ENCODE assay signal across 1 cellular context in the genomic region with DNA sequence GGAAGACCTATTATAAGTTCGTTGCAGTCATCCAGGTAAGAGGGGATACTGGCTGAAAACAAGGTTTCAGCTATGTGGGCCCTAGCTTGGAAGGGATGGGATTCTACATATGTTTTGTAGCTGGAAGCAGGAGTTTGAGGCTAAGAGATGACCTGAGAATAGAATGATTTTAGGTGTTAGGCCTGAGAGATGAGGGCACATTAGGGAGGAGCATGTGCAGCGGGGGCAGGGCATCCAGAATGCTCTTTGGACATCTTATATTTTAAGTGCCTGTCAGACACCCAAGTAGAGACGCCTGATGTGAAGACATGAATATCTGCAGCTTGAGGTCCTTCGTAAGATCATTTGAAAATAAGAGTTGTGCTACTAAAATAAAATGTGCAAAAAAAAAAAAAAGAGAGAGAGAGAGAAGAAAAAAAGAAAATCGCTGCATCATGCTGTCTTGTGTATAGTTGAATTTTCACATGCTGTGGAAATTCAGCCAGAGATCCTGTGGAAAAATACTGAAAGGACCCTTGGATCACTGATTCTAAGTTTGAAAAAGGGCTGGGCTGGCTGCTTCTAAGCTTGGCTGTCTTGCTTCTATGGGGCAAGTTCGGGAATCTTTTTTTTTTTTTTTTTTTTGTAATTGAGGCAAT.
TF ChIP-seq lines count a peak whose summit lies in the region.

No MANE protein-coding gene starts in this region.

TF ChIP-seq in GM23338, 12 proteins besides CTCF, POLR2A, EP300 and RAD21:
- TF ChIP-seq, protein P1, sequence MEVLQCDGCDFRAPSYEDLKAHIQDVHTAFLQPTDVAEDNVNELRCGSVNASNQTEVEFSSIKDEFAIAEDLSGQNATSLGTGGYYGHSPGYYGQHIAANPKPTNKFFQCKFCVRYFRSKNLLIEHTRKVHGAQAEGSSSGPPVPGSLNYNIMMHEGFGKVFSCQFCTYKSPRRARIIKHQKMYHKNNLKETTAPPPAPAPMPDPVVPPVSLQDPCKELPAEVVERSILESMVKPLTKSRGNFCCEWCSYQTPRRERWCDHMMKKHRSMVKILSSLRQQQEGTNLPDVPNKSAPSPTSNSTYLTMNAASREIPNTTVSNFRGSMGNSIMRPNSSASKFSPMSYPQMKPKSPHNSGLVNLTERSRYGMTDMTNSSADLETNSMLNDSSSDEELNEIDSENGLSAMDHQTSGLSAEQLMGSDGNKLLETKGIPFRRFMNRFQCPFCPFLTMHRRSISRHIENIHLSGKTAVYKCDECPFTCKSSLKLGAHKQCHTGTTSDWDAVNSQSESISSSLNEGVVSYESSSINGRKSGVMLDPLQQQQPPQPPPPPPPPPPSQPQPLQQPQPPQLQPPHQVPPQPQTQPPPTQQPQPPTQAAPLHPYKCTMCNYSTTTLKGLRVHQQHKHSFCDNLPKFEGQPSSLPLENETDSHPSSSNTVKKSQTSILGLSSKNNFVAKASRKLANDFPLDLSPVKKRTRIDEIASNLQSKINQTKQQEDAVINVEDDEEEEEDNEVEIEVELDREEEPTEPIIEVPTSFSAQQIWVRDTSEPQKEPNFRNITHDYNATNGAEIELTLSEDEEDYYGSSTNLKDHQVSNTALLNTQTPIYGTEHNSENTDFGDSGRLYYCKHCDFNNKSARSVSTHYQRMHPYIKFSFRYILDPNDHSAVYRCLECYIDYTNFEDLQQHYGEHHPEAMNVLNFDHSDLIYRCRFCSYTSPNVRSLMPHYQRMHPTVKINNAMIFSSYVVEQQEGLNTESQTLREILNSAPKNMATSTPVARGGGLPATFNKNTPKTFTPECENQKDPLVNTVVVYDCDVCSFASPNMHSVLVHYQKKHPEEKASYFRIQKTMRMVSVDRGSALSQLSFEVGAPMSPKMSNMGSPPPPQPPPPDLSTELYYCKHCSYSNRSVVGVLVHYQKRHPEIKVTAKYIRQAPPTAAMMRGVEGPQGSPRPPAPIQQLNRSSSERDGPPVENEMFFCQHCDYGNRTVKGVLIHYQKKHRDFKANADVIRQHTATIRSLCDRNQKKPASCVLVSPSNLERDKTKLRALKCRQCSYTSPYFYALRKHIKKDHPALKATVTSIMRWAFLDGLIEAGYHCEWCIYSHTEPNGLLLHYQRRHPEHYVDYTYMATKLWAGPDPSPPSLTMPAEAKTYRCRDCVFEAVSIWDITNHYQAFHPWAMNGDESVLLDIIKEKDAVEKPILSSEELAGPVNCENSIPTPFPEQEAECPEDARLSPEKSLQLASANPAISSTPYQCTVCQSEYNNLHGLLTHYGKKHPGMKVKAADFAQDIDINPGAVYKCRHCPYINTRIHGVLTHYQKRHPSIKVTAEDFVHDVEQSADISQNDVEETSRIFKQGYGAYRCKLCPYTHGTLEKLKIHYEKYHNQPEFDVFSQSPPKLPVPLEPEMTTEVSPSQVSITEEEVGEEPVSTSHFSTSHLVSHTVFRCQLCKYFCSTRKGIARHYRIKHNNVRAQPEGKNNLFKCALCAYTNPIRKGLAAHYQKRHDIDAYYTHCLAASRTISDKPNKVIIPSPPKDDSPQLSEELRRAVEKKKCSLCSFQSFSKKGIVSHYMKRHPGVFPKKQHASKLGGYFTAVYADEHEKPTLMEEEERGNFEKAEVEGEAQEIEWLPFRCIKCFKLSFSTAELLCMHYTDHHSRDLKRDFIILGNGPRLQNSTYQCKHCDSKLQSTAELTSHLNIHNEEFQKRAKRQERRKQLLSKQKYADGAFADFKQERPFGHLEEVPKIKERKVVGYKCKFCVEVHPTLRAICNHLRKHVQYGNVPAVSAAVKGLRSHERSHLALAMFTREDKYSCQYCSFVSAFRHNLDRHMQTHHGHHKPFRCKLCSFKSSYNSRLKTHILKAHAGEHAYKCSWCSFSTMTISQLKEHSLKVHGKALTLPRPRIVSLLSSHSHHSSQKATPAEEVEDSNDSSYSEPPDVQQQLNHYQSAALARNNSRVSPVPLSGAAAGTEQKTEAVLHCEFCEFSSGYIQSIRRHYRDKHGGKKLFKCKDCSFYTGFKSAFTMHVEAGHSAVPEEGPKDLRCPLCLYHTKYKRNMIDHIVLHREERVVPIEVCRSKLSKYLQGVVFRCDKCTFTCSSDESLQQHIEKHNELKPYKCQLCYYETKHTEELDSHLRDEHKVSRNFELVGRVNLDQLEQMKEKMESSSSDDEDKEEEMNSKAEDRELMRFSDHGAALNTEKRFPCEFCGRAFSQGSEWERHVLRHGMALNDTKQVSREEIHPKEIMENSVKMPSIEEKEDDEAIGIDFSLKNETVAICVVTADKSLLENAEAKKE (CRISPR knock-in tag; IDR thresholded peaks at IDR 0.05) = no peak
- TF ChIP-seq, protein P2, sequence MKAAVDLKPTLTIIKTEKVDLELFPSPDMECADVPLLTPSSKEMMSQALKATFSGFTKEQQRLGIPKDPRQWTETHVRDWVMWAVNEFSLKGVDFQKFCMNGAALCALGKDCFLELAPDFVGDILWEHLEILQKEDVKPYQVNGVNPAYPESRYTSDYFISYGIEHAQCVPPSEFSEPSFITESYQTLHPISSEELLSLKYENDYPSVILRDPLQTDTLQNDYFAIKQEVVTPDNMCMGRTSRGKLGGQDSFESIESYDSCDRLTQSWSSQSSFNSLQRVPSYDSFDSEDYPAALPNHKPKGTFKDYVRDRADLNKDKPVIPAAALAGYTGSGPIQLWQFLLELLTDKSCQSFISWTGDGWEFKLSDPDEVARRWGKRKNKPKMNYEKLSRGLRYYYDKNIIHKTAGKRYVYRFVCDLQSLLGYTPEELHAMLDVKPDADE (IDR thresholded peaks at IDR 0.05) = no peak
- TF ChIP-seq POLR2AphosphoS5 (IDR thresholded peaks at IDR 0.05; ENCODE audit: low read depth) = no peak
- no peak for TF ChIP-seq ZNF331 (CRISPR knock-in tag; IDR thresholded peaks at IDR 0.05; ENCODE audit: low read depth)
- TF ChIP-seq NANOG (IDR thresholded peaks at IDR 0.05; ENCODE audit: borderline replicate concordance) = no peak
- TF ChIP-seq ZNF114 (CRISPR knock-in tag; IDR thresholded peaks at IDR 0.05) = no peak
- no peak for TF ChIP-seq EZH2 (IDR thresholded peaks at IDR 0.05; ENCODE audit: low read depth, unreplicated experiment)
- no peak for TF ChIP-seq CREB1 (CRISPR knock-in tag; IDR thresholded peaks at IDR 0.05; ENCODE audit: low read depth)
- TF ChIP-seq, protein P3, sequence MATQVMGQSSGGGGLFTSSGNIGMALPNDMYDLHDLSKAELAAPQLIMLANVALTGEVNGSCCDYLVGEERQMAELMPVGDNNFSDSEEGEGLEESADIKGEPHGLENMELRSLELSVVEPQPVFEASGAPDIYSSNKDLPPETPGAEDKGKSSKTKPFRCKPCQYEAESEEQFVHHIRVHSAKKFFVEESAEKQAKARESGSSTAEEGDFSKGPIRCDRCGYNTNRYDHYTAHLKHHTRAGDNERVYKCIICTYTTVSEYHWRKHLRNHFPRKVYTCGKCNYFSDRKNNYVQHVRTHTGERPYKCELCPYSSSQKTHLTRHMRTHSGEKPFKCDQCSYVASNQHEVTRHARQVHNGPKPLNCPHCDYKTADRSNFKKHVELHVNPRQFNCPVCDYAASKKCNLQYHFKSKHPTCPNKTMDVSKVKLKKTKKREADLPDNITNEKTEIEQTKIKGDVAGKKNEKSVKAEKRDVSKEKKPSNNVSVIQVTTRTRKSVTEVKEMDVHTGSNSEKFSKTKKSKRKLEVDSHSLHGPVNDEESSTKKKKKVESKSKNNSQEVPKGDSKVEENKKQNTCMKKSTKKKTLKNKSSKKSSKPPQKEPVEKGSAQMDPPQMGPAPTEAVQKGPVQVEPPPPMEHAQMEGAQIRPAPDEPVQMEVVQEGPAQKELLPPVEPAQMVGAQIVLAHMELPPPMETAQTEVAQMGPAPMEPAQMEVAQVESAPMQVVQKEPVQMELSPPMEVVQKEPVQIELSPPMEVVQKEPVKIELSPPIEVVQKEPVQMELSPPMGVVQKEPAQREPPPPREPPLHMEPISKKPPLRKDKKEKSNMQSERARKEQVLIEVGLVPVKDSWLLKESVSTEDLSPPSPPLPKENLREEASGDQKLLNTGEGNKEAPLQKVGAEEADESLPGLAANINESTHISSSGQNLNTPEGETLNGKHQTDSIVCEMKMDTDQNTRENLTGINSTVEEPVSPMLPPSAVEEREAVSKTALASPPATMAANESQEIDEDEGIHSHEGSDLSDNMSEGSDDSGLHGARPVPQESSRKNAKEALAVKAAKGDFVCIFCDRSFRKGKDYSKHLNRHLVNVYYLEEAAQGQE (IDR thresholded peaks at IDR 0.05; ENCODE audit: unreplicated experiment) = no peak
TF ChIP-seq in GM23338: peak in this region for 0.
